32 cellular contexts compared by ENCODE assay signal in the genomic region with DNA sequence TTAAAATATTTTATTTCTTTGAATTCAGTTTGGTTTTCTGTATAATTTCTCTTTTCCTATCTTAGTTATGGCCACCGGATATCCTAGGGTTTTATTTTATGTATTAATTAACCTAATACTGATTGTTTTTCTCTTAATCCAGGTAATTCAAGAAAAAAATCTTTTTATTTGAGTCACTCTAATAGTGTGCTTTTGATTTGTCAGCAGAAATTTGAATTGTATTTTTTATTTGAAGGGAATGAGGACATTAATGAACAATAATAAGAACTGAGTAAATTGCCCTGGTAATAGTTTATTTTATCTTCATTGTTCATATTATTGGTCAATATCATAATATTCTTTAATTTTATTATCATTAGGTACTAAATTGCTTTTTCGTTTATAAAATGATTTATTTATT.
"Had no signal": no experiment of that assay in that cellular context is flagged by ENCODE, and none has a peak within 500 bp of the region (broad histone marks: within the 10 kb centered on the region; RNA-seq: fewer than 3 reads in every experiment).

No MANE protein-coding gene starts in this region.

- H3K9me3 Mint-ChIP-seq: activated CD4-positive, alpha-beta T cell treated with anti-CD3 and anti-CD28 coated beads, Interleukin-2, amount 10 ng/mL, durations not matched to agents 24 days and 14 days; activated CD8-positive, alpha-beta T cell treated with anti-CD3 and anti-CD28 coated beads for 36 hours; activated naive CD8-positive, alpha-beta T cell treated with anti-CD3 and anti-CD28 coated beads for 36 hours; activated T-helper 17 cell treated with anti-CD3 and anti-CD28 coated beads, Interleukin-2, amount 50 U/mL, for 72 hours had no signal

- H3K27ac ChIP-seq: Peyer's patch, RWPE1, SJCRH30, SK-N-MC had no signal

- DNase-seq: activated CD4-positive, alpha-beta T cell treated with anti-CD3 and anti-CD28 coated beads, Interleukin-2, amount 10 ng/mL, durations not matched to agents 24 days and 14 days; activated CD4-positive, alpha-beta T cell treated with anti-CD3 and anti-CD28 coated beads, Interleukin-2, amount 50 U/mL, for 4 hours; activated CD8-positive, alpha-beta T cell treated with anti-CD3 and anti-CD28 coated beads for 36 hours; activated effector memory CD4-positive, alpha-beta T cell treated with anti-CD3 and anti-CD28 coated beads, Interleukin-2, amount 50 U/mL, for 16 hours; activated naive CD4-positive, alpha-beta T cell; activated naive CD4-positive, alpha-beta T cell treated with anti-CD3 and anti-CD28 coated beads, Interleukin-2, amount 50 U/mL, for 16 hours; activated naive CD8-positive, alpha-beta T cell treated with anti-CD3 and anti-CD28 coated beads for 36 hours; activated T-cell treated with anti-CD3 and anti-CD28 coated beads, Interleukin-2, amount 50 U/mL, for 1 hour; activated T-cell treated with anti-CD3 and anti-CD28 coated beads, Interleukin-2, amount 50 U/mL, for 72 hours; amniotic stem cell; aorta; central memory CD4-positive, alpha-beta T cell; Kasumi-1; MG63; NCI-H1048; NCI-H1105 treated with DMSO at 0.1 percent for 48 hours; NCI-H1436; NCI-H1694; NCI-H1930; NCI-H2171; NCI-H510A; NCI-H526; NCI-H748 treated with DMSO at 0.1 percent for 48 hours; NK-92 treated with Interleukin-12 subunit alpha and Interleukin-12 subunit beta, amount 100 ng/mL, for 24 hours; Peyer's patch; SHP77; SJCRH30; T1000 had no signal

- H3K4me3 ChIP-seq: MG63, Peyer's patch, SJCRH30, SK-N-MC had no signal

- H3K4me1 Mint-ChIP-seq: activated T-helper 17 cell treated with anti-CD3 and anti-CD28 coated beads, Interleukin-2, amount 50 U/mL, for 72 hours had no signal

- H3K36me3 ChIP-seq: brain microvascular endothelial cell, Peyer's patch had no signal

- H3K4me1 ChIP-seq: Peyer's patch, SJCRH30 had no signal

- H3K27ac Mint-ChIP-seq: activated CD4-positive, alpha-beta T cell treated with anti-CD3 and anti-CD28 coated beads, Interleukin-2, amount 10 ng/mL, durations not matched to agents 24 days and 14 days; activated CD8-positive, alpha-beta T cell treated with anti-CD3 and anti-CD28 coated beads for 36 hours; activated naive CD8-positive, alpha-beta T cell treated with anti-CD3 and anti-CD28 coated beads for 36 hours; activated T-cell treated with anti-CD3 and anti-CD28 coated beads, Interleukin-2, amount 50 U/mL, for 72 hours; activated T-helper 17 cell treated with anti-CD3 and anti-CD28 coated beads, Interleukin-2, amount 50 U/mL, for 72 hours had no signal

- H3K27me3 Mint-ChIP-seq: activated CD4-positive, alpha-beta T cell treated with anti-CD3 and anti-CD28 coated beads, Interleukin-2, amount 10 ng/mL, durations not matched to agents 24 days and 14 days; activated CD8-positive, alpha-beta T cell treated with anti-CD3 and anti-CD28 coated beads for 36 hours; activated naive CD8-positive, alpha-beta T cell treated with anti-CD3 and anti-CD28 coated beads for 36 hours; activated T-helper 17 cell treated with anti-CD3 and anti-CD28 coated beads, Interleukin-2, amount 50 U/mL, for 72 hours had no signal

- H3K4me3 Mint-ChIP-seq: activated CD4-positive, alpha-beta T cell treated with anti-CD3 and anti-CD28 coated beads, Interleukin-2, amount 10 ng/mL, durations not matched to agents 24 days and 14 days; activated CD8-positive, alpha-beta T cell treated with anti-CD3 and anti-CD28 coated beads for 36 hours; activated naive CD8-positive, alpha-beta T cell treated with anti-CD3 and anti-CD28 coated beads for 36 hours; activated T-cell treated with anti-CD3 and anti-CD28 coated beads, Interleukin-2, amount 50 U/mL, for 72 hours; activated T-helper 17 cell treated with anti-CD3 and anti-CD28 coated beads, Interleukin-2, amount 50 U/mL, for 72 hours had no signal

- H3K27me3 ChIP-seq: brain microvascular endothelial cell, MG63, Peyer's patch, SJCRH30 had no signal

- H3K9me3 ChIP-seq: MG63, Peyer's patch, SJCRH30 had no signal

- ATAC-seq: activated CD8-positive, alpha-beta T cell treated with anti-CD3 and anti-CD28 coated beads for 36 hours; activated T-cell treated with anti-CD3 and anti-CD28 coated beads, Interleukin-2, amount 50 U/mL, for 72 hours; activated T-helper 17 cell treated with anti-CD3 and anti-CD28 coated beads, Interleukin-2, amount 50 U/mL, for 72 hours had no signal
